Comparison of ENCODE assay signal across 9 cellular contexts in the genomic region with DNA sequence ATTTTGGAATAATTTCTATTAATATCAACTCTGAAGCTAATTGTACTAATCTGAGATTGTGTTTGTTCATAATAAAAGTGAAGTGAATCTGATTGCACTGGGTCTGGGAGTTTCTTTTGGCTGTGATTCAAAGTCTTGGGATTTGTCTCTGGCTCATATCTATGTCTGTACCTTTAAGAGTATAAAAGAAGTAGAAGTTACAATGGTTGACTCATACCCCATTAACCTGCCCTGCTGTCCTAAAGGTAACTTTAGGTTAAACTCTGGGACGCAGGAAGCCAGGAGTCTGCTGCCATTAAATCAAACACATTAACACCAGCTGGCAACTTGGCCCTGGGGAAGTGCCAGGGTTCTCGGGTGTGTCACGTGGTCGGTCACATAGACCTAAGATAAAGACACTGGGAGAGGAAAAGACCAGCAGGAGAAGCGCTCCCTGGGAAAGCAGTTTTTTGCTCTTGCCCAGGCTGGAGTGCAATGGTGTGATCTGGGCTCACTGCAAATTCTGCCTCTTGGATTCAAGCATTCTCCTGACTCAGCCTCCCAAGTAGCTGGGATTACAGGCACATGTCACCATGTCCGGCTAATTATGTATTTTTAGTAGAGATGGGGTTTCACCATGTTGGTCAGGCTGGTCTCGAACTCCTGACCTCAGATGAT. TPM values are rescaled to one million over a fixed set of nuclear protein-coding genes. Genes with fewer than 3 reads are reported as not detected.
DNase-seq lines count a peak whose midpoint lies in the region; ATAC-seq, FAIRE-seq and TF ChIP-seq lines count a peak whose summit lies in the region.
"Had no signal": no experiment of that assay in that cellular context is flagged by ENCODE, and none has a peak within 500 bp of the region (broad histone marks: within the 10 kb centered on the region; RNA-seq: fewer than 3 reads in every experiment).

No MANE protein-coding gene starts in this region.

- H3K27ac Mint-ChIP-seq in activated CD8-positive, alpha-beta T cell treated with anti-CD3 and anti-CD28 coated beads for 36 hours: no peak overlapping the region
- H3K27ac Mint-ChIP-seq in activated CD8-positive, alpha-beta T cell treated with anti-CD3 and anti-CD28 coated beads, Interleukin-2, amount 10 ng/mL, durations not matched to agents 7 days and 5 days: no peak overlapping the region

- peaks cover 47% of the 10 kb centered on the region for H3K36me3 Mint-ChIP-seq in activated CD8-positive, alpha-beta T cell treated with anti-CD3 and anti-CD28 coated beads for 36 hours (ENCODE audit: low read depth)
- peaks cover 55% of the 10 kb centered on the region for H3K36me3 Mint-ChIP-seq in activated CD8-positive, alpha-beta T cell treated with anti-CD3 and anti-CD28 coated beads, Interleukin-2, amount 10 ng/mL, durations not matched to agents 7 days and 5 days (ENCODE audit: low read depth)

- H3K4me3 ChIP-seq in fibroblast of the aortic adventitia (ENCODE audit: low read depth, low read length) (no peak overlapping the region), pancreas (no peak overlapping the region)

- no peaks in the 10 kb centered on the region for H3K9me3 ChIP-seq in pancreas

- CTCF ChIA-PET in activated CD8-positive, alpha-beta T cell treated with anti-CD3 and anti-CD28 coated beads for 36 hours (lab: Charles Lee): interaction anchor here (1.2 to 2.0 kb wide), 4 partner anchors 13 to 24 kb away, joined by 3 to 5 read pairs (median 3); a partner anchor contains a TSS
- CTCF ChIA-PET in activated CD8-positive, alpha-beta T cell treated with anti-CD3 and anti-CD28 coated beads, Interleukin-2, amount 10 ng/mL, durations not matched to agents 7 days and 5 days (lab: Charles Lee): interaction anchor here (0.8 to 1.2 kb wide), 4 partner anchors 22 to 69 kb away, joined by 3 read pairs; no protein-coding TSS in a partner anchor

- H3K27me3 ChIP-seq in pancreas: no peaks in the 10 kb centered on the region

- 13 to 19% methylated on average over 7 of the region's 7 CpGs for WGBS in pancreas, 2 donors

- H3K4me1 ChIP-seq in pancreas: peaks cover 6 to 17% (median 13%) of the 10 kb centered on the region in 3 donors

- peaks cover 21% of the 10 kb centered on the region for H3K4me1 Mint-ChIP-seq in activated CD8-positive, alpha-beta T cell treated with anti-CD3 and anti-CD28 coated beads for 36 hours (ENCODE audit: low read depth)
- H3K4me1 Mint-ChIP-seq in activated CD8-positive, alpha-beta T cell treated with anti-CD3 and anti-CD28 coated beads, Interleukin-2, amount 10 ng/mL, durations not matched to agents 7 days and 5 days (ENCODE audit: low read depth): peaks cover 40% of the 10 kb centered on the region

- H3K9me3 Mint-ChIP-seq in activated CD8-positive, alpha-beta T cell treated with anti-CD3 and anti-CD28 coated beads for 36 hours: no peaks in the 10 kb centered on the region
- no peaks in the 10 kb centered on the region for H3K9me3 Mint-ChIP-seq in activated CD8-positive, alpha-beta T cell treated with anti-CD3 and anti-CD28 coated beads, Interleukin-2, amount 10 ng/mL, durations not matched to agents 7 days and 5 days (ENCODE audit: insufficient read depth)

- FAIRE-seq in pancreas (lab: Jason Lieb, UNC): peak; percentile 75

- intact Hi-C loops in activated CD8-positive, alpha-beta T cell treated with anti-CD3 and anti-CD28 coated beads for 36 hours (cut with micrococcal nuclease): no loop called here
- intact Hi-C loops in pancreas (cut with DNase I): no loop called here

- peak overlapping the region in 2 of 4 donors; percentile 50 to 60 for H3K27ac ChIP-seq in pancreas

- peak; percentile 17 for DNase-seq in activated CD8-positive, alpha-beta T cell treated with anti-CD3 and anti-CD28 coated beads for 36 hours
- no peak for DNase-seq in activated CD8-positive, alpha-beta T cell treated with anti-CD3 and anti-CD28 coated beads, Interleukin-2, amount 10 ng/mL, durations not matched to agents 7 days and 5 days
- DNase-seq in SHP77 (lab: John Stamatoyannopoulos, UW) (peak; percentile 39 to 67), fibroblast of the aortic adventitia (ENCODE audit: low read depth) (peak; percentile 84), pancreas (peak; percentile 81 to 96 (median 96))
- no peak for DNase-seq in stimulated activated CD4-positive, alpha-beta T cell treated with anti-CD3 and anti-CD28 coated beads, Interleukin-15, amount 100 ng/mL, for 24 hours

- peak; percentile 68 for ATAC-seq in activated CD8-positive, alpha-beta T cell treated with anti-CD3 and anti-CD28 coated beads for 36 hours
- no peak for ATAC-seq in activated CD8-positive, alpha-beta T cell treated with anti-CD3 and anti-CD28 coated beads, Interleukin-2, amount 10 ng/mL, durations not matched to agents 7 days and 5 days
- ATAC-seq in pancreas (peak; percentile 93 to 99 (median 97)), HG02571 (IDR thresholded peaks at IDR 0.05; ENCODE audit: unreplicated experiment) (no peak), HG02678 (IDR thresholded peaks at IDR 0.05; ENCODE audit: unreplicated experiment) (no peak)

- TF ChIP-seq CTCF in activated CD8-positive, alpha-beta T cell treated with anti-CD3 and anti-CD28 coated beads for 36 hours (IDR thresholded peaks at IDR 0.05): no peak
- TF ChIP-seq CTCF in fibroblast of the aortic adventitia (IDR thresholded peaks at IDR 0.05; ENCODE audit: insufficient read depth, low read length) (no peak), pancreas (IDR thresholded peaks at IDR 0.05) (no peak)

- H3K4me3 Mint-ChIP-seq in activated CD8-positive, alpha-beta T cell treated with anti-CD3 and anti-CD28 coated beads for 36 hours: no peak overlapping the region
- H3K4me3 Mint-ChIP-seq in activated CD8-positive, alpha-beta T cell treated with anti-CD3 and anti-CD28 coated beads, Interleukin-2, amount 10 ng/mL, durations not matched to agents 7 days and 5 days: no peak overlapping the region

- H3K36me3 ChIP-seq in pancreas: no peaks in the 10 kb centered on the region

- no peaks in the 10 kb centered on the region for H3K27me3 Mint-ChIP-seq in activated CD8-positive, alpha-beta T cell treated with anti-CD3 and anti-CD28 coated beads for 36 hours
- no peaks in the 10 kb centered on the region for H3K27me3 Mint-ChIP-seq in activated CD8-positive, alpha-beta T cell treated with anti-CD3 and anti-CD28 coated beads, Interleukin-2, amount 10 ng/mL, durations not matched to agents 7 days and 5 days (ENCODE audit: low read depth)

- POLR2A ChIA-PET in activated CD8-positive, alpha-beta T cell treated with anti-CD3 and anti-CD28 coated beads for 36 hours (lab: Charles Lee): interaction anchor here (0.9 to 5.5 kb wide), 3 partner anchors 9 to 16 kb away, joined by 3 to 36 read pairs (median 13); a partner anchor contains a TSS
- POLR2A ChIA-PET in activated CD8-positive, alpha-beta T cell treated with anti-CD3 and anti-CD28 coated beads, Interleukin-2, amount 10 ng/mL, durations not matched to agents 7 days and 5 days (lab: Charles Lee): interaction anchor here (1.1 kb wide), 1 partner anchor 18 kb away, joined by 4 read pairs; a partner anchor contains a TSS

RNA-seq across cellular contexts. Expression of a gene that starts 17.8 kb away (rescaled TPM):
- total RNA-seq in activated CD8-positive, alpha-beta T cell treated with anti-CD3 and anti-CD28 coated beads for 36 hours: 100 to 1,000 TPM; 271 TPM
- 100 to 1,000 TPM; 239 to 240 TPM for total RNA-seq in activated CD8-positive, alpha-beta T cell treated with anti-CD3 and anti-CD28 coated beads, Interleukin-2, amount 10 ng/mL, durations not matched to agents 7 days and 5 days
- total RNA-seq in fibroblast of the aortic adventitia (ENCODE audit: low replicate concordance): 99.9 and 283 TPM in 2 replicates
- 10 to 100 TPM in 3 of 6 donors, 1 to 10 TPM in 3; 1.9 to 87.6 (median 9.7) TPM for total RNA-seq in pancreas
- 10 to 100 TPM; 10.9 to 30.1 TPM for polyA plus RNA-seq in pancreas

RNA-seq across cellular contexts. Expression of a gene that starts 34.8 kb away (rescaled TPM):
- total RNA-seq in activated CD8-positive, alpha-beta T cell treated with anti-CD3 and anti-CD28 coated beads for 36 hours: not detected
- total RNA-seq in activated CD8-positive, alpha-beta T cell treated with anti-CD3 and anti-CD28 coated beads, Interleukin-2, amount 10 ng/mL, durations not matched to agents 7 days and 5 days: under 1 TPM; 0.10 to 0.68 TPM
- not detected in 2 replicates for total RNA-seq in fibroblast of the aortic adventitia (ENCODE audit: low replicate concordance)
- total RNA-seq in pancreas: not detected
- under 1 TPM; 0.11 to 0.54 TPM for polyA plus RNA-seq in pancreas
- total RNA-seq: activated CD8-positive, alpha-beta memory T cell treated with anti-CD3 and anti-CD28 coated beads for 36 hours had no signal

Comparison
In these comparisons a context has a peak if more than half of its experiments do, and no peak if none do; other contexts are left out.
1. ATAC-seq: peak in activated CD8-positive, alpha-beta T cell treated with anti-CD3 and anti-CD28 coated beads for 36 hours (single experiment) and pancreas (4 of 4); none in activated CD8-positive, alpha-beta T cell treated with anti-CD3 and anti-CD28 coated beads, Interleukin-2, amount 10 ng/mL, durations not matched to agents 7 days and 5 days (single experiment), HG02571 (single experiment) and HG02678 (single experiment).
2. DNase-seq: peak in activated CD8-positive, alpha-beta T cell treated with anti-CD3 and anti-CD28 coated beads for 36 hours (single experiment), SHP77 (2 of 2), fibroblast of the aortic adventitia (single experiment) and pancreas (6 of 6); none in activated CD8-positive, alpha-beta T cell treated with anti-CD3 and anti-CD28 coated beads, Interleukin-2, amount 10 ng/mL, durations not matched to agents 7 days and 5 days (single experiment) and stimulated activated CD4-positive, alpha-beta T cell treated with anti-CD3 and anti-CD28 coated beads, Interleukin-15, amount 100 ng/mL, for 24 hours (single experiment).